8 cellular contexts compared by ENCODE assay signal in the genomic region with DNA sequence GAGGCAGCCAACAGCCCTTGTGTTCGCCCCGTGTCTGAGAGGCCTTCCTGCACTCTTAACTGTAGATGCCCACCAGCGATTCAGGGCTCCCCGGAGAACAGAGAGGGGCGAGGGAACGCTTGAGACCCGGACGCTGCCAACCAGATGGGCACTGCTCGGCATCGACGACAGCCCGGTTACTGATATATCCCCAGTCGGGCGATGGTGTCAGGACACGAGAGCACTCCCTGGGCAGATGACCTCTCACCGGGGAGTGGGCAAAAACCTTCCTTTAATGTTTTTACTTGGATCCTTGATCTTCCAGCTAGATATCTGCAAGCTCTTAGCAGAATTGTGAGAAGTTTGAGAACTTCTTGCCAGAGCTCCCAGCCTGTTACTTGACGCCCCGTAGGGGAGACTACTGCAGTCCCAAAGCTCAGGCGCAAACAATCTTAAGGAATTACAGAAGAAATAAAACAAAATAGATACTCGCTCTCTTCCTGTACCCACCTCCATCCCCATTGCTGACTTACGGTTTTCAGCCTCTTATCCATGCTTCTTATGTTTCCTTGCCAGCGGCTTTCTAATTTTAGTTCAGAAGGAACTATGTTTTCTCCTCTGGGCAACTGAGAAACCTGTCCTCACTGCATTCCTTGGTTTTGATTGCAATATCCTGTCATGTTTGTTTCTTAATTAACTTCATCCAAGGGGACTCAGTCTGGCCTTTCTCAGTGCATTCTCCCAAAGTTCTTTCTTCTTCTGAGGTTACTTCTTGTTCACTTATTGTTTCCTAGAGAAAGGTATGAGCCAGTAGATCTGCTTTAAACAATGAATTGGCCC. TPM values are rescaled to one million over a fixed set of nuclear protein-coding genes. Genes with fewer than 3 reads are reported as not detected.
A peak's percentile ranks its signal among the peaks of the same experiment; 100 is the strongest.
DNase-seq lines count a peak whose midpoint lies in the region; ATAC-seq and TF ChIP-seq lines count a peak whose summit lies in the region.

No MANE protein-coding gene starts in this region.

- peak overlapping the region; percentile 89 for H3K4me3 ChIP-seq in left ventricle myocardium inferior
- peak overlapping the region; percentile 96 for H3K4me3 ChIP-seq in iPS-18a (ENCODE audit: low read length)

- H3K9ac ChIP-seq in iPS-18a (ENCODE audit: low read length) = peak overlapping the region; percentile 81

- ATAC-seq in activated T-helper 17 cell treated with anti-CD3 and anti-CD28 coated beads, Interleukin-2, amount 50 U/mL, for 72 hours (replicated peaks) = no peak
- ATAC-seq in stimulated activated naive B cell treated with anti-CD40 and anti-IgM and Interleukin-4, amounts not matched to agents 10 μg/mL and 1 μg/mL and 100 μg/mL, for 72 hours (replicated peaks) = no peak
- ATAC-seq in GM19324 (IDR thresholded peaks at IDR 0.05; ENCODE audit: low FRiP score, unreplicated experiment) = no peak

- H3K4me1 ChIP-seq in left ventricle myocardium inferior (peaks cover 70% of the 10 kb centered on the region), iPS-18a (ENCODE audit: control insufficient read depth, low read depth, low read length) (peaks cover 10% of the 10 kb centered on the region)

- H3K9me3 Mint-ChIP-seq in activated T-helper 17 cell treated with anti-CD3 and anti-CD28 coated beads, Interleukin-2, amount 50 U/mL, for 72 hours = no peaks in the 10 kb centered on the region
- no peaks in the 10 kb centered on the region for H3K9me3 Mint-ChIP-seq in stimulated activated naive B cell treated with anti-CD40 and anti-IgM and Interleukin-4, amounts not matched to agents 10 μg/mL and 1 μg/mL and 100 μg/mL, for 72 hours

- H3K9me3 ChIP-seq in left ventricle myocardium inferior (replicated peaks) = no peaks in the 10 kb centered on the region
- H3K9me3 ChIP-seq in iPS-18a (ENCODE audit: control insufficient read depth, low read depth, low read length) = no peaks in the 10 kb centered on the region

- H3K4me3 Mint-ChIP-seq in activated T-helper 17 cell treated with anti-CD3 and anti-CD28 coated beads, Interleukin-2, amount 50 U/mL, for 72 hours = peak overlapping the region; percentile 98
- H3K4me3 Mint-ChIP-seq in stimulated activated naive B cell treated with anti-CD40 and anti-IgM and Interleukin-4, amounts not matched to agents 10 μg/mL and 1 μg/mL and 100 μg/mL, for 72 hours = peak overlapping the region; percentile 89 to 95

- DNase-seq in left ventricle myocardium inferior = no peak
- no peak for DNase-seq in cardiac septum (ENCODE audit: low spot score)
- no peak for DNase-seq in stimulated activated naive B cell treated with anti-CD40 and anti-IgM and Interleukin-4, amounts not matched to agents 10 μg/mL and 1 μg/mL and 100 μg/mL, for 72 hours
- no peak for DNase-seq in germinal center (ENCODE audit: low spot score)
- DNase-seq in T-helper 9 cell = no peak

- intact Hi-C loops in left ventricle myocardium inferior (cut with micrococcal nuclease) = no loop called here
- intact Hi-C loops in cardiac septum (cut with DNase I) = loop anchor here (10.0 kb wide), 1 partner anchor 202 kb away; a partner anchor contains a TSS

- H3K36me3 ChIP-seq in left ventricle myocardium inferior (no peaks in the 10 kb centered on the region), iPS-18a (ENCODE audit: control insufficient read depth, low read depth, low read length) (peaks cover 9% of the 10 kb centered on the region)

- peaks cover 46% of the 10 kb centered on the region for H3K36me3 Mint-ChIP-seq in activated T-helper 17 cell treated with anti-CD3 and anti-CD28 coated beads, Interleukin-2, amount 50 U/mL, for 72 hours (ENCODE audit: low read depth)
- peaks cover 6 to 7% of the 10 kb centered on the region in 2 donors for H3K36me3 Mint-ChIP-seq in stimulated activated naive B cell treated with anti-CD40 and anti-IgM and Interleukin-4, amounts not matched to agents 10 μg/mL and 1 μg/mL and 100 μg/mL, for 72 hours

- no peaks in the 10 kb centered on the region for H3K27me3 Mint-ChIP-seq in activated T-helper 17 cell treated with anti-CD3 and anti-CD28 coated beads, Interleukin-2, amount 50 U/mL, for 72 hours
- H3K27me3 Mint-ChIP-seq in stimulated activated naive B cell treated with anti-CD40 and anti-IgM and Interleukin-4, amounts not matched to agents 10 μg/mL and 1 μg/mL and 100 μg/mL, for 72 hours = no peaks in the 10 kb centered on the region

- H3K27ac ChIP-seq in left ventricle myocardium inferior (replicated peaks) = peak overlapping the region; percentile 99
- H3K27ac ChIP-seq in iPS-18a (ENCODE audit: low read length) = no peak overlapping the region

- no peaks in the 10 kb centered on the region for H3K27me3 ChIP-seq in left ventricle myocardium inferior (ENCODE audit: low read depth)
- no peaks in the 10 kb centered on the region for H3K27me3 ChIP-seq in iPS-18a (ENCODE audit: control insufficient read depth, insufficient read depth, low read length)

- H3K27ac Mint-ChIP-seq in activated T-helper 17 cell treated with anti-CD3 and anti-CD28 coated beads, Interleukin-2, amount 50 U/mL, for 72 hours = peak overlapping the region; percentile 98
- H3K27ac Mint-ChIP-seq in stimulated activated naive B cell treated with anti-CD40 and anti-IgM and Interleukin-4, amounts not matched to agents 10 μg/mL and 1 μg/mL and 100 μg/mL, for 72 hours = peak overlapping the region; percentile 96

- no peak for TF ChIP-seq CTCF in left ventricle myocardium inferior (IDR thresholded peaks at IDR 0.05; ENCODE audit: borderline replicate concordance)

- H3K4me1 Mint-ChIP-seq in activated T-helper 17 cell treated with anti-CD3 and anti-CD28 coated beads, Interleukin-2, amount 50 U/mL, for 72 hours = peaks cover 24% of the 10 kb centered on the region
- H3K4me1 Mint-ChIP-seq in stimulated activated naive B cell treated with anti-CD40 and anti-IgM and Interleukin-4, amounts not matched to agents 10 μg/mL and 1 μg/mL and 100 μg/mL, for 72 hours = peaks cover 25 to 41% of the 10 kb centered on the region in 2 donors

RNA-seq across cellular contexts. Expression of a gene that starts 0.8 kb away (rescaled TPM):
- total RNA-seq in left ventricle myocardium inferior = 13.9 TPM
- total RNA-seq in cardiac septum = 16.3 TPM
- total RNA-seq in activated T-helper 17 cell treated with anti-CD3 and anti-CD28 coated beads, Interleukin-2, amount 50 U/mL, for 72 hours = 10 to 100 TPM; 23.7 to 24.2 TPM

RNA-seq across cellular contexts. Expression of a gene that starts 44.5 kb away (rescaled TPM):
- 25.3 TPM for total RNA-seq in left ventricle myocardium inferior
- 21.3 TPM for total RNA-seq in cardiac septum
- total RNA-seq in activated T-helper 17 cell treated with anti-CD3 and anti-CD28 coated beads, Interleukin-2, amount 50 U/mL, for 72 hours = 10 to 100 TPM; 18.0 to 33.7 TPM

RNA-seq across cellular contexts. Expression of a gene that starts 45.9 kb away (rescaled TPM):
- total RNA-seq in left ventricle myocardium inferior (0.16 TPM), cardiac septum (0.08 TPM)
- total RNA-seq in activated T-helper 17 cell treated with anti-CD3 and anti-CD28 coated beads, Interleukin-2, amount 50 U/mL, for 72 hours = under 1 TPM in 1 of 2 donors, not detected in 1; 0.21 TPM

RNA-seq across cellular contexts. Expression of a gene that starts 55.8 kb away (rescaled TPM):
- total RNA-seq in left ventricle myocardium inferior (27.1 TPM), cardiac septum (32.1 TPM)
- 10 to 100 TPM; 21.2 to 21.8 TPM for total RNA-seq in activated T-helper 17 cell treated with anti-CD3 and anti-CD28 coated beads, Interleukin-2, amount 50 U/mL, for 72 hours
